In the genomic region with DNA sequence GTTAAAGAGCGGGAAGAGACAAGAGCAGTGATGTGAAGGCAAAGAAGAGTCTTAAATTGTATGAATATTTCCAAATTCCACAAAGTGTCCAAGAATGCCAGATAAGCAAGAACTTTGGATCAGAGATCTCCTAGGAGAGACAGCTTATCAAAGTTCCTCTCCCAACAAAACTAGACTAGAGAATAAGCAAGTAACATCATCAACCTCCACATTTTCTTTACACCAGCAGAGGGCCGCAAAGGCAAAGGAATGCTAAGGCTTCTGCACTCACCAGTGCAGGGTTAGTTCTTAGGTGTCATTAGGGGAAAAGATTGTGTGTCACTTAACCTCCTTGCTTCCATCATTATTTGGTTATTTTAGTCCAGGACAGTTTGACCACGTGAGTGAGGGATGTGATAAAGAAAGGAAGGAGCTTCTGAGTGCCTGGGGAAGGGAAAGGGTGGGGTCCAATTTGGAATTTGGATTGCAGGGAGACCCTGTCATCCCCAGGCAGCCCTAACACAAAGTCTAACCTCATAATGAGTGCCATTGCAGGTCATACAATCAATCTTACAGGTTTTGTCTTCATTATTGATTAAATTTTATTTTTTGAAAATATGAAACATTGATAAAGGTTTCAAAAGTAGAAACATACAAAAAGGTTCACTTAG, we compare ENCODE assay signal across 9 cellular contexts.
DNase-seq lines count a peak whose midpoint lies in the region; ATAC-seq, FAIRE-seq and TF ChIP-seq lines count a peak whose summit lies in the region.
"Had no signal": no experiment of that assay in that cellular context is flagged by ENCODE, and none has a peak within 500 bp of the region (broad histone marks: within the 10 kb centered on the region; RNA-seq: fewer than 3 reads in every experiment).

No MANE protein-coding gene starts in this region.

- H3K4me3 ChIP-seq in brain microvascular endothelial cell (ENCODE audit: low read depth, low read length), result no peak overlapping the region
- H3K4me3 ChIP-seq: BLaER1 treated with 17β-estradiol and CSF1 and Interleukin-3, amounts not matched to agents 10 nM and 100 nM had no signal

- peak; percentile 80 for ATAC-seq in HG02610 (IDR thresholded peaks at IDR 0.05; ENCODE audit: unreplicated experiment)

- H3K27me3 ChIP-seq in brain microvascular endothelial cell (replicated peaks), result no peaks in the 10 kb centered on the region
- H3K27me3 ChIP-seq: BLaER1 treated with 17β-estradiol and CSF1 and Interleukin-3, amounts not matched to agents 10 nM and 100 nM had no signal

- peak; percentile 76 for TF ChIP-seq CTCF in brain microvascular endothelial cell (IDR thresholded peaks at IDR 0.05; ENCODE audit: low read depth, low read length, missing control alignments)

- in situ Hi-C loops in brain microvascular endothelial cell (cut with HindIII; ENCODE audit: low pct_ligation_motif_present, low sequenced_read_pairs), result no loop called here

- H3K27ac ChIP-seq in brain microvascular endothelial cell, result no peak overlapping the region

- DNase-seq in NCI-H1417 (lab: John Stamatoyannopoulos, UW) (peak; percentile 34 to 72 (median 44)), NCI-H1417 treated with DMSO at 0.1 percent for 48 hours (lab: John Stamatoyannopoulos, UW) (no peak), NCI-H1694 (lab: John Stamatoyannopoulos, UW) (peak; percentile 30), brain microvascular endothelial cell (peak; percentile 52), inferior parietal cortex (ENCODE audit: extremely low spot score) (peak; percentile 90)
- DNase-seq in stimulated activated CD4-positive, alpha-beta T cell treated with anti-CD3 and anti-CD28 coated beads, Interleukin-1b, Interleukin-23, amount 100 ng/mL, for 24 hours (ENCODE audit: low read depth in 4 of 4, low spot score in 1 of 4), result peak in 3 of 4 experiments; percentile 20 to 37 (median 22)

- FAIRE-seq in TTC549 (lab: Jason Lieb, UNC), result peak; percentile 87

- no peaks in the 10 kb centered on the region for H3K36me3 ChIP-seq in brain microvascular endothelial cell (replicated peaks)
